ENCODE assay signal across 26 cellular contexts in genomic region chr18:38966846-38967245, GRCh38.
DNase-seq lines count a peak whose midpoint lies in the region; TF ChIP-seq lines count a peak whose summit lies in the region.
"Had no signal": no experiment of that assay in that cellular context is flagged by ENCODE, and none has a peak within 500 bp of the region (broad histone marks: within the 10 kb centered on the region; RNA-seq: fewer than 3 reads in every experiment).

No MANE protein-coding gene starts in this region.

- no peaks in the 10 kb centered on the region for H3K27me3 ChIP-seq in brain microvascular endothelial cell (replicated peaks)
- H3K27me3 ChIP-seq in kidney epithelial cell (ENCODE audit: control insufficient read depth, insufficient read depth, low read length) = no peaks in the 10 kb centered on the region
- H3K27me3 ChIP-seq: BLaER1 had no signal

- H3K36me3 ChIP-seq in brain microvascular endothelial cell (replicated peaks) = no peaks in the 10 kb centered on the region
- no peaks in the 10 kb centered on the region for H3K36me3 ChIP-seq in kidney epithelial cell (ENCODE audit: control insufficient read depth, insufficient read depth, low read length)
- H3K36me3 ChIP-seq: BLaER1 had no signal

- H3K4me3 ChIP-seq in brain microvascular endothelial cell (ENCODE audit: low read depth, low read length) (no peak overlapping the region), kidney epithelial cell (ENCODE audit: low read depth, low read length) (no peak overlapping the region)
- H3K4me3 ChIP-seq: BLaER1 had no signal

- TF ChIP-seq CTCF in brain microvascular endothelial cell (IDR thresholded peaks at IDR 0.05; ENCODE audit: low read depth, low read length, missing control alignments) = no peak
- TF ChIP-seq CTCF in kidney epithelial cell (IDR thresholded peaks at IDR 0.05; ENCODE audit: insufficient read depth, low read length, poor library complexity, severe bottlenecking) = no peak

- in situ Hi-C loops in brain microvascular endothelial cell (cut with HindIII; ENCODE audit: low pct_ligation_motif_present, low sequenced_read_pairs) = no loop called here

- DNase-seq in A172 (ENCODE audit: low spot score) (peak; percentile 8), M059J (ENCODE audit: low read depth) (peak; percentile 56), brain microvascular endothelial cell (peak; percentile 43), kidney epithelial cell (ENCODE audit: low read depth) (peak; percentile 23), nucleus accumbens (lab: John Stamatoyannopoulos, UW) (no peak), cortex of kidney (lab: John Stamatoyannopoulos, UW) (no peak), SIG-M5 treated with dmso at 0.1 percent for 504 hours (lab: John Stamatoyannopoulos, UW; ENCODE audit: unreplicated experiment) (no peak), COLO668 (lab: John Stamatoyannopoulos, UW; ENCODE audit: unreplicated experiment) (no peak)
- DNase-seq: CD4-positive, alpha-beta T cell; COR-L47; DMS 273 treated with DMSO at 0.1 percent for 48 hours; DMS79 treated with DMSO at 0.1 percent for 48 hours; GF-D8; HCEC 1CT; NCI-H1092 treated with DMSO at 0.1 percent for 48 hours; NCI-H1436; NCI-H187; NCI-H2081 treated with DMSO at 0.1 percent for 48 hours; NCI-H2171 treated with DMSO at 0.1 percent for 48 hours; NCI-H526; NCI-H82; NK-92 treated with Interleukin-12 subunit alpha and Interleukin-12 subunit beta, amount 100 ng/mL, for 24 hours; SHP77 had no signal

- no peak overlapping the region for H3K27ac ChIP-seq in brain microvascular endothelial cell
- H3K27ac ChIP-seq: BLaER1, KMS-11, RWPE1 had no signal

Comparison
In these comparisons a context has a peak if more than half of its experiments do, and no peak if none do; other contexts are left out.
1. DNase-seq: peak in A172 (single experiment), M059J (single experiment), brain microvascular endothelial cell (single experiment) and kidney epithelial cell (single experiment); none in nucleus accumbens (0 of 56), cortex of kidney (single experiment), SIG-M5 treated with dmso at 0.1 percent for 504 hours (single experiment) and COLO668 (single experiment).